21 cellular contexts compared by ENCODE assay signal in the genomic region with DNA sequence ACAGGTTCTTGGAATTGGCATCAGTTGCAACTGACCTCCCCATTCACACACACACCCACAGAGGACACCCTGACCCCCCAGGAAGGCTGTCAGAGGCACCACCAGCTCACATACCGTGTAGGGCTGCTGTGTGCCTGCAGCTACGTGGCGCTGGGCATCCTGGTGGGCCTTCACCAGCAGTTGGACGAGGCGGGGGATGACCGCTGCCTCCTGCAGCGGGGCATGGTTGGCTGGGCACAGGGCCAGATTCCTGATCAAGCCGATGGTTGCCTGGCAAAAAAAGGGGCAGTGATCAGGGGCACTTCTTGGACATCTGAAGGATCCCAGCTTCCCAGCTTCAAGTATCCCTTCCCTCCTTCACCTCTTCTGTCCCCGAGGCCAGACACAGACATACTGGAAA. TPM values are rescaled to one million over a fixed set of nuclear protein-coding genes. Genes with fewer than 3 reads are reported as not detected.
DNase-seq lines count a peak whose midpoint lies in the region; ATAC-seq, FAIRE-seq and TF ChIP-seq lines count a peak whose summit lies in the region.
"Had no signal": no experiment of that assay in that cellular context is flagged by ENCODE, and none has a peak within 500 bp of the region (broad histone marks: within the 10 kb centered on the region; RNA-seq: fewer than 3 reads in every experiment).

No MANE protein-coding gene starts in this region.

- no TSS peak for BruUV-seq in K562 (replicated peaks; lab: Mats Ljungman, UMichigan)

- TF ChIP-seq POLR2A in K562 (conservative IDR thresholded peaks at IDR 0.05): no peak

- H3K27me3 ChIP-seq in KMS-11 (ENCODE audit: insufficient read depth, low read depth): no peaks in the 10 kb centered on the region
- no peaks in the 10 kb centered on the region for H3K27me3 ChIP-seq in K562 (ENCODE audit: control insufficient read depth in 2 of 2, insufficient read depth in 2 of 2, low read length in 2 of 2)
- no peaks in the 10 kb centered on the region for H3K27me3 ChIP-seq in HAP-1 (ENCODE audit: low read depth)

- ATAC-seq in K562 (no peak), T-helper 17 cell (no peak)
- ATAC-seq: GM23338, HCT116 had no signal

- peaks cover 11% of the 10 kb centered on the region for H3K27me3 Mint-ChIP-seq in T-helper 17 cell
- H3K27me3 Mint-ChIP-seq: CD4-positive, alpha-beta T cell had no signal

- no peak for TF ChIP-seq RAD21 in K562 (CRISPR knock-in tag; conservative IDR thresholded peaks at IDR 0.05 in 1 of 2, IDR thresholded peaks at IDR 0.05 in 1 of 2)

- no peak overlapping the region for H3K4me3 Mint-ChIP-seq in T-helper 17 cell
- H3K4me3 Mint-ChIP-seq: CD4-positive, alpha-beta T cell; GM23338 had no signal

- H3K4me1 ChIP-seq in HEK293 (ENCODE audit: control insufficient read depth, insufficient read depth, low read length) (no peaks in the 10 kb centered on the region), KMS-11 (ENCODE audit: low read depth, poor library complexity, severe bottlenecking) (peaks cover 60% of the 10 kb centered on the region), K562 (replicated peaks in 1 of 2; ENCODE audit: control insufficient read depth in 2 of 2, insufficient read depth in 2 of 2, low read length in 2 of 2) (peaks cover 0 to 8% of the 10 kb centered on the region in 2 experiments; a peak in 3 of 5 replicates), HAP-1 (no peaks in the 10 kb centered on the region)

- H3K36me3 ChIP-seq in HEK293 (ENCODE audit: control insufficient read depth in 2 of 2, insufficient read depth in 1 of 2, low read length in 2 of 2): peaks cover 23 to 96% of the 10 kb centered on the region in 2 experiments
- no peaks in the 10 kb centered on the region for H3K36me3 ChIP-seq in KMS-11 (ENCODE audit: insufficient read depth)
- peaks cover 89% of the 10 kb centered on the region; the same call in 2 of the 3 replicates for H3K36me3 ChIP-seq in K562 (ENCODE audit: control insufficient read depth, insufficient read depth, low read length)
- H3K36me3 ChIP-seq in HAP-1 (replicated peaks): peaks cover 38% of the 10 kb centered on the region

- H4K20me1 ChIP-seq in KMS-11 (ENCODE audit: insufficient read depth) (no peaks in the 10 kb centered on the region), K562 (replicated peaks; ENCODE audit: control insufficient read depth, insufficient read depth, low read length) (no peaks in the 10 kb centered on the region)

- H3K27ac Mint-ChIP-seq in T-helper 17 cell: no peak overlapping the region
- H3K27ac Mint-ChIP-seq: CD4-positive, alpha-beta T cell; GM23338 had no signal

- FAIRE-seq in K562 (lab: Jason Lieb, UNC): no peak
- FAIRE-seq: GM12892, GM18507, H54 had no signal

- no peaks in the 10 kb centered on the region for H3K36me3 Mint-ChIP-seq in T-helper 17 cell (ENCODE audit: low read depth)

- intact Hi-C loops in K562 (cut with micrococcal nuclease): no loop called here

- H3K4me3 ChIP-seq in HEK293 (ENCODE audit: low read depth, low read length): no peak overlapping the region
- no peak overlapping the region for H3K4me3 ChIP-seq in KMS-11 (IDR thresholded peaks at IDR 0.05; ENCODE audit: insufficient read depth, low read depth, low read length)
- no peak overlapping the region for H3K4me3 ChIP-seq in K562
- no peak overlapping the region for H3K4me3 ChIP-seq in HAP-1
- H3K4me3 ChIP-seq: GM23338 had no signal

- TF ChIP-seq EP300 in K562 (IDR thresholded peaks at IDR 0.05; ENCODE audit: low read length): no peak

- H3K79me2 ChIP-seq in KMS-11 (ENCODE audit: insufficient read depth, low read depth) (peaks cover 16% of the 10 kb centered on the region; the same call in 1 of the 2 replicates), K562 (ENCODE audit: control insufficient read depth, insufficient read depth, low read length) (no peaks in the 10 kb centered on the region)

- POLR2A ChIA-PET in HEK293 (lab: Yijun Ruan, JAX): interaction anchor here (1.4 to 1.8 kb wide), 2 partner anchors 28 to 70 kb away, joined by 9 read pairs; partner anchors contain the start of genes EIF1 and JUP
- POLR2A ChIA-PET in K562 (lab: Yijun Ruan, JAX): interaction anchor here (0.6 to 1.4 kb wide), 2 partner anchors 10 to 413 kb away, joined by 3 to 4 read pairs; no protein-coding TSS in a partner anchor

- peaks cover 6% of the 10 kb centered on the region for H3K9me1 ChIP-seq in K562 (ENCODE audit: control insufficient read depth, insufficient read depth, low read length)

- H3K9ac ChIP-seq in KMS-11: no peak overlapping the region
- 0 out of 4 replicates have a peak overlapping the region, but pooled peaks of 1 of the 2 experiments have one; percentile 17 for H3K9ac ChIP-seq in K562 (ENCODE audit: insufficient read depth in 1 of 2, low read depth in 2 of 2, low read length in 2 of 2)

- H3K9me3 ChIP-seq in HEK293 (ENCODE audit: control insufficient read depth, insufficient read depth, low read depth, low read length) (no peaks in the 10 kb centered on the region), K562 (replicated peaks; ENCODE audit: control insufficient read depth, insufficient read depth, low read depth, low read length) (no peaks in the 10 kb centered on the region), T-helper 17 cell (ENCODE audit: control insufficient read depth, low read length, poor library complexity, severe bottlenecking) (no peaks in the 10 kb centered on the region), HAP-1 (no peaks in the 10 kb centered on the region)

- in situ Hi-C loops in K562 (cut with MboI): no loop called here
- in situ Hi-C loops in ACHN (cut with HindIII; ENCODE audit: low pct_ligation_motif_present, low pct_unique_long_range_greater_than_20kb, low sequenced_read_pairs): no loop called here
- in situ Hi-C loops in HAP-1 (cut with MboI; ENCODE audit: low sequenced_read_pairs): no loop called here

- WGBS in K562 (ENCODE audit: insufficient coverage, low coverage, missing lambda C conversion rate): 83% methylated on average over 7 of the region's 9 CpGs

- no peak for DNase-seq in K562 (ENCODE audit: extremely low read depth in 1 of 4, low spot score in 3 of 4)
- DNase-seq in iPS-NIHi11 (ENCODE audit: low spot score): peak; percentile 10
- DNase-seq in NCI-H2081 treated with DMSO at 0.1 percent for 48 hours (lab: John Stamatoyannopoulos, UW): no peak
- DNase-seq in T-helper 17 cell: no peak
- DNase-seq in ACHN: no peak
- DNase-seq in HAP-1 (ENCODE audit: low spot score in 2 of 2): no peak
- DNase-seq: CD4-positive, alpha-beta T cell; DMS153; DMS79; GDM1 had no signal

- no peak for TF ChIP-seq CTCF in HEK293 (tag by site-specific recombination; IDR thresholded peaks at IDR 0.05)
- TF ChIP-seq CTCF in KMS-11 (conservative IDR thresholded peaks at IDR 0.05; ENCODE audit: low read depth, low read length): no peak
- no peak for TF ChIP-seq CTCF in K562 (IDR thresholded peaks at IDR 0.05 in 2 of 3, conservative IDR thresholded peaks at IDR 0.05 in 1 of 3; ENCODE audit: insufficient read depth in 2 of 3, low read depth in 1 of 3, low read length in 3 of 3)

- H2AFZ ChIP-seq in KMS-11 (ENCODE audit: low read depth) (no peak overlapping the region), K562 (ENCODE audit: low read depth, low read length) (no peak overlapping the region)
- H2AFZ ChIP-seq: GM23338 had no signal

- H3K4me2 ChIP-seq in KMS-11: no peak overlapping the region
- no peak overlapping the region for H3K4me2 ChIP-seq in K562 (ENCODE audit: insufficient read depth, low read length)
- H3K4me2 ChIP-seq: GM23338 had no signal

- CTCF ChIA-PET in HEK293 (lab: Yijun Ruan, JAX): interaction anchor here (0.6 to 2.5 kb wide), 2 partner anchors 28 to 170 kb away, joined by 3 to 9 read pairs; partner anchors contain the start of gene JUP
- CTCF ChIA-PET in K562 (lab: Yijun Ruan, JAX; ENCODE audit: low intra/inter-chr PET ratio): no interaction called here

- H3K27ac ChIP-seq in HEK293 (ENCODE audit: extremely low read depth, low read depth, low read length) (no peak overlapping the region), KMS-11 (peak overlapping the region; percentile 95; the same call in 1 of the 2 replicates), K562 (ENCODE audit: extremely low read depth, low read depth, low read length) (no peak overlapping the region)
- H3K27ac ChIP-seq: C4-2B had no signal

- no peaks in the 10 kb centered on the region for H3K4me1 Mint-ChIP-seq in T-helper 17 cell
- H3K4me1 Mint-ChIP-seq: GM23338 had no signal

RNA-seq across cellular contexts. Expression of gene HAP1, which starts 24.2 kb away (rescaled TPM):
- total RNA-seq in K562 (2011; cell fraction: chromatin; rRNA removed; ENCODE audit: low replicate concordance): 0.09 TPM in 1 of 2 replicates, not detected in the other
- total RNA-seq in K562 (2011; cell fraction: nucleolus; rRNA removed): not detected in 2 replicates
- total RNA-seq in K562 (2011; cell fraction: nucleoplasm; rRNA removed): not detected in 2 replicates
- total RNA-seq in K562 (2014; rRNA removed) (under 0.01 TPM in 1 of 2 replicates, not detected in the other), K562 (2014; rRNA removed; fragmentation: Illumina TruSeq; extraction: Trizol) (not detected in 2 replicates), K562 (2015; rRNA removed; fragmentation: Illumina TruSeq; extraction: Trizol) (0.04 TPM in 1 of 2 replicates, not detected in the other), K562 (2021) (0.09 TPM in 1 of 2 replicates, not detected in the other), T-helper 17 cell (1 to 10 TPM in 1 of 2 donors, under 1 TPM in 1; 0.15 to 1.3 TPM)
- polyA plus RNA-seq in K562 (2011; rRNA removed) (not detected in 2 replicates), K562 (2014; fragmentation: Illumina TruSeq; extraction: Trizol) (not detected in 2 replicates), K562 (2014; fragmentation: Nextera tagmentation; extraction: Ambion mirVana) (not detected), K562 (2014; rRNA removed) (not detected in 2 replicates)
- 0.04 TPM in 1 of 2 replicates, not detected in the other for polyA plus RNA-seq in K562 (2011; cell fraction: cytosol; rRNA removed)
- 0.07 and 0.15 TPM in 2 replicates for polyA plus RNA-seq in K562 (2011; cell fraction: nucleus; rRNA removed)
- 0.04 TPM in 1 of 2 replicates, not detected in the other for polyA plus RNA-seq in K562 (2012)
- not detected in 2 replicates for polyA minus RNA-seq in K562 (2011; rRNA and poly(A)+ RNA removed)
- polyA minus RNA-seq in K562 (2011; cell fraction: cytosol; rRNA and poly(A)+ RNA removed): not detected in 2 replicates
- not detected in 2 replicates for polyA minus RNA-seq in K562 (2011; cell fraction: nucleus; rRNA and poly(A)+ RNA removed)

RNA-seq across cellular contexts. Expression of gene JUP, which starts 27.9 kb away (rescaled TPM):
- 41.8 and 117 TPM in 2 replicates for total RNA-seq in K562 (2011; cell fraction: chromatin; rRNA removed; ENCODE audit: low replicate concordance)
- total RNA-seq in K562 (2011; cell fraction: nucleolus; rRNA removed): 67.9 and 82.9 TPM in 2 replicates
- total RNA-seq in K562 (2011; cell fraction: nucleoplasm; rRNA removed): 49.6 and 59.9 TPM in 2 replicates
- total RNA-seq in K562 (2014; rRNA removed) (99.9 and 129 TPM in 2 replicates), K562 (2014; rRNA removed; fragmentation: Illumina TruSeq; extraction: Trizol) (14.3 and 17.9 TPM in 2 replicates), K562 (2015; rRNA removed; fragmentation: Illumina TruSeq; extraction: Trizol) (31.2 and 38.5 TPM in 2 replicates), K562 (2021) (166 and 177 TPM in 2 replicates), T-helper 17 cell (1 to 10 TPM in 1 of 2 donors, under 1 TPM in 1; 0.63 to 1.4 TPM)
- polyA plus RNA-seq in K562 (2011; rRNA removed) (9.0 and 26.7 TPM in 2 replicates), K562 (2014; fragmentation: Illumina TruSeq; extraction: Trizol) (84.1 and 134 TPM in 2 replicates), K562 (2014; fragmentation: Nextera tagmentation; extraction: Ambion mirVana) (1 to 10 TPM; 6.4 to 8.2 TPM), K562 (2014; rRNA removed) (53.6 and 70.3 TPM in 2 replicates)
- 23.4 and 65.3 TPM in 2 replicates for polyA plus RNA-seq in K562 (2011; cell fraction: cytosol; rRNA removed)
- polyA plus RNA-seq in K562 (2011; cell fraction: nucleus; rRNA removed): 24.8 and 58.9 TPM in 2 replicates
- 132 and 195 TPM in 2 replicates for polyA plus RNA-seq in K562 (2012)
- polyA minus RNA-seq in K562 (2011; rRNA and poly(A)+ RNA removed): 9.3 and 17.2 TPM in 2 replicates
- polyA minus RNA-seq in K562 (2011; cell fraction: cytosol; rRNA and poly(A)+ RNA removed): 88.8 and 101 TPM in 2 replicates
- 20.8 and 31.1 TPM in 2 replicates for polyA minus RNA-seq in K562 (2011; cell fraction: nucleus; rRNA and poly(A)+ RNA removed)

RNA-seq across cellular contexts. Expression of gene GAST, which starts 46.5 kb away (rescaled TPM):
- not detected in 2 replicates for total RNA-seq in K562 (2011; cell fraction: chromatin; rRNA removed; ENCODE audit: low replicate concordance)
- not detected in 2 replicates for total RNA-seq in K562 (2011; cell fraction: nucleolus; rRNA removed)
- not detected in 2 replicates for total RNA-seq in K562 (2011; cell fraction: nucleoplasm; rRNA removed)
- total RNA-seq in K562 (2014; rRNA removed): not detected in 2 replicates
- total RNA-seq in K562 (2014; rRNA removed; fragmentation: Illumina TruSeq; extraction: Trizol): not detected in 2 replicates
- not detected in 2 replicates for total RNA-seq in K562 (2015; rRNA removed; fragmentation: Illumina TruSeq; extraction: Trizol)
- total RNA-seq in K562 (2021): not detected in 2 replicates
- polyA plus RNA-seq in K562 (2011; rRNA removed): not detected in 2 replicates
- polyA plus RNA-seq in K562 (2011; cell fraction: cytosol; rRNA removed): not detected in 2 replicates
- not detected in 2 replicates for polyA plus RNA-seq in K562 (2011; cell fraction: nucleus; rRNA removed)
- polyA plus RNA-seq in K562 (2012): not detected in 2 replicates
- polyA plus RNA-seq in K562 (2014; fragmentation: Illumina TruSeq; extraction: Trizol): not detected in 2 replicates
- not detected for polyA plus RNA-seq in K562 (2014; fragmentation: Nextera tagmentation; extraction: Ambion mirVana)
- not detected in 2 replicates for polyA plus RNA-seq in K562 (2014; rRNA removed)
- polyA minus RNA-seq in K562 (2011; rRNA and poly(A)+ RNA removed): not detected in 2 replicates
- not detected in 2 replicates for polyA minus RNA-seq in K562 (2011; cell fraction: cytosol; rRNA and poly(A)+ RNA removed)
- not detected in 2 replicates for polyA minus RNA-seq in K562 (2011; cell fraction: nucleus; rRNA and poly(A)+ RNA removed)
- not detected for total RNA-seq in T-helper 17 cell
- total RNA-seq: A172; CD4-positive, alpha-beta T cell; Daoy; GM23338 had no signal
- polyA plus RNA-seq: BJ, GM23338 had no signal

RNA-seq across cellular contexts. Expression of gene P3H4, which starts 53.1 kb away (rescaled TPM):
- total RNA-seq in K562 (2011; cell fraction: chromatin; rRNA removed; ENCODE audit: low replicate concordance): 2.3 and 6.4 TPM in 2 replicates
- 5.1 and 7.0 TPM in 2 replicates for total RNA-seq in K562 (2011; cell fraction: nucleolus; rRNA removed)
- 4.8 and 6.9 TPM in 2 replicates for total RNA-seq in K562 (2011; cell fraction: nucleoplasm; rRNA removed)
- total RNA-seq in K562 (2014; rRNA removed): 2.4 and 3.0 TPM in 2 replicates
- total RNA-seq in K562 (2014; rRNA removed; fragmentation: Illumina TruSeq; extraction: Trizol): 0.26 and 0.69 TPM in 2 replicates
- total RNA-seq in K562 (2015; rRNA removed; fragmentation: Illumina TruSeq; extraction: Trizol): 1.5 and 1.9 TPM in 2 replicates
- 1.9 and 2.4 TPM in 2 replicates for total RNA-seq in K562 (2021)
- 1.0 and 1.2 TPM in 2 replicates for polyA plus RNA-seq in K562 (2011; rRNA removed)
- polyA plus RNA-seq in K562 (2011; cell fraction: cytosol; rRNA removed): 1.4 and 2.5 TPM in 2 replicates
- polyA plus RNA-seq in K562 (2011; cell fraction: nucleus; rRNA removed): 0.88 and 1.4 TPM in 2 replicates
- 2.6 and 3.4 TPM in 2 replicates for polyA plus RNA-seq in K562 (2012)
- 0.95 and 1.00 TPM in 2 replicates for polyA plus RNA-seq in K562 (2014; fragmentation: Illumina TruSeq; extraction: Trizol)
- under 1 TPM; 0.10 to 0.39 TPM for polyA plus RNA-seq in K562 (2014; fragmentation: Nextera tagmentation; extraction: Ambion mirVana)
- 3.3 and 3.7 TPM in 2 replicates for polyA plus RNA-seq in K562 (2014; rRNA removed)
- 0.57 and 1.1 TPM in 2 replicates for polyA minus RNA-seq in K562 (2011; rRNA and poly(A)+ RNA removed)
- 1.8 and 2.3 TPM in 2 replicates for polyA minus RNA-seq in K562 (2011; cell fraction: cytosol; rRNA and poly(A)+ RNA removed)
- polyA minus RNA-seq in K562 (2011; cell fraction: nucleus; rRNA and poly(A)+ RNA removed): 1.6 and 2.0 TPM in 2 replicates
- total RNA-seq in T-helper 17 cell: 1 to 10 TPM; 1.7 to 2.0 TPM

RNA-seq across cellular contexts. Expression of gene FKBP10, which starts 54.2 kb away (rescaled TPM):
- 17.5 and 38.2 TPM in 2 replicates for total RNA-seq in K562 (2011; cell fraction: chromatin; rRNA removed; ENCODE audit: low replicate concordance)
- 21.8 and 23.9 TPM in 2 replicates for total RNA-seq in K562 (2011; cell fraction: nucleolus; rRNA removed)
- total RNA-seq in K562 (2011; cell fraction: nucleoplasm; rRNA removed): 14.6 and 17.6 TPM in 2 replicates
- total RNA-seq in K562 (2014; rRNA removed) (1.3 and 1.6 TPM in 2 replicates), K562 (2014; rRNA removed; fragmentation: Illumina TruSeq; extraction: Trizol) (0.57 and 0.76 TPM in 2 replicates), K562 (2015; rRNA removed; fragmentation: Illumina TruSeq; extraction: Trizol) (0.72 and 0.94 TPM in 2 replicates), K562 (2021) (2.6 and 3.0 TPM in 2 replicates), T-helper 17 cell (not detected)
- polyA plus RNA-seq in K562 (2011; rRNA removed) (1.5 and 7.1 TPM in 2 replicates), K562 (2014; fragmentation: Illumina TruSeq; extraction: Trizol) (2.0 and 2.7 TPM in 2 replicates), K562 (2014; fragmentation: Nextera tagmentation; extraction: Ambion mirVana) (under 1 TPM in 1 of 2 experiments, not detected in 1; 0.03 TPM), K562 (2014; rRNA removed) (2.5 and 6.5 TPM in 2 replicates)
- 4.0 and 4.6 TPM in 2 replicates for polyA plus RNA-seq in K562 (2011; cell fraction: cytosol; rRNA removed)
- 28.3 and 44.3 TPM in 2 replicates for polyA plus RNA-seq in K562 (2011; cell fraction: nucleus; rRNA removed)
- 2.7 and 3.1 TPM in 2 replicates for polyA plus RNA-seq in K562 (2012)
- 0.63 and 1.1 TPM in 2 replicates for polyA minus RNA-seq in K562 (2011; rRNA and poly(A)+ RNA removed)
- 1.6 and 4.7 TPM in 2 replicates for polyA minus RNA-seq in K562 (2011; cell fraction: cytosol; rRNA and poly(A)+ RNA removed)
- 2.6 and 5.1 TPM in 2 replicates for polyA minus RNA-seq in K562 (2011; cell fraction: nucleus; rRNA and poly(A)+ RNA removed)
- total RNA-seq: CD4-positive, alpha-beta T cell had no signal

Comparison
In these comparisons a context has a peak if more than half of its experiments do, and no peak if none do; other contexts are left out.
1. RNA of gene JUP, which starts 27.9 kb away (total RNA-seq): 14.3 to 177 TPM in K562; 0.63 to 1.4 TPM in T-helper 17 cell; every median in the first group is over 4 times any median in the second.